ENCODE assay signal across 10 cellular contexts in genomic region chr5:37834542-37835399, GRCh38. TPM values are rescaled to one million over a fixed set of nuclear protein-coding genes. Genes with fewer than 3 reads are reported as not detected.
A peak's percentile ranks its signal among the peaks of the same experiment; 100 is the strongest.
DNase-seq lines count a peak whose midpoint lies in the region; ATAC-seq and TF ChIP-seq lines count a peak whose summit lies in the region.
"Had no signal": no experiment of that assay in that cellular context is flagged by ENCODE, and none has a peak within 500 bp of the region (broad histone marks: within the 10 kb centered on the region; RNA-seq: fewer than 3 reads in every experiment).

No MANE protein-coding gene starts in this region.

- H3K4me2 ChIP-seq in GM23248 (ENCODE audit: unreplicated experiment): no peak overlapping the region

- WGBS in GM23248 (ENCODE audit: low coverage in 1 of 2, low lambda C conversion rate in 2 of 2, missing lambda C conversion rate in 2 of 2), 2 experiments: 91 to 92% methylated on average over 38 to 65 of the region's 65 CpGs

- H3K36me3 ChIP-seq in adipocyte (ENCODE audit: control insufficient read depth, insufficient read depth, low read length, severe bottlenecking) (no peaks in the 10 kb centered on the region), iPS-15b (ENCODE audit: control insufficient read depth, insufficient read depth, low read length) (no peaks in the 10 kb centered on the region), gastrocnemius medialis (no peaks in the 10 kb centered on the region), GM23248 (ENCODE audit: low read depth) (peaks cover 14% of the 10 kb centered on the region; the same call in 1 of the 2 replicates)
- H3K36me3 ChIP-seq: vagina had no signal

- no peaks in the 10 kb centered on the region for H4K20me1 ChIP-seq in GM23248 (ENCODE audit: insufficient read depth)

- no peak overlapping the region for H2AFZ ChIP-seq in GM23248

- ATAC-seq in gastrocnemius medialis (no peak), left lobe of liver (no peak), GM18873 (IDR thresholded peaks at IDR 0.05; ENCODE audit: low FRiP score, unreplicated experiment) (no peak)

- peaks cover 30% of the 10 kb centered on the region for H3F3A ChIP-seq in GM23248 (ENCODE audit: insufficient read depth)

- H3K27me3 ChIP-seq in adipocyte (replicated peaks; ENCODE audit: control insufficient read depth, insufficient read depth, low read length) (peaks cover 19% of the 10 kb centered on the region), iPS-15b (ENCODE audit: control insufficient read depth, insufficient read depth, low read length) (peaks cover 87% of the 10 kb centered on the region), gastrocnemius medialis (peaks cover 0 to 57% (median 7%) of the 10 kb centered on the region in 3 donors), GM23248 (replicated peaks; ENCODE audit: insufficient read depth) (no peaks in the 10 kb centered on the region)

- TF ChIP-seq CTCF in GM20000 (IDR thresholded peaks at IDR 0.05; ENCODE audit: extremely low read depth, missing control alignments) (no peak), gastrocnemius medialis (IDR thresholded peaks at IDR 0.05 in 4 of 5, conservative IDR thresholded peaks at IDR 0.05 in 1 of 5) (no peak)

- no peaks in the 10 kb centered on the region for H3K9me3 ChIP-seq in adipocyte (ENCODE audit: control insufficient read depth, low read length)
- no peaks in the 10 kb centered on the region for H3K9me3 ChIP-seq in iPS-15b (ENCODE audit: control insufficient read depth, insufficient read depth, low read length)
- no peaks in the 10 kb centered on the region for H3K9me3 ChIP-seq in gastrocnemius medialis
- no peaks in the 10 kb centered on the region for H3K9me3 ChIP-seq in GM23248 (ENCODE audit: low read depth)
- H3K9me3 ChIP-seq: vagina had no signal

- H3K4me3 ChIP-seq in adipocyte (ENCODE audit: low read length) (peak overlapping the region; percentile 70), iPS-15b (ENCODE audit: low read depth, low read length) (peak overlapping the region; percentile 61), gastrocnemius medialis (peak overlapping the region in 1 of 4 donors; percentile 7), GM23248 (no peak overlapping the region)

- H3K9me2 ChIP-seq in GM23248 (ENCODE audit: insufficient read depth): no peaks in the 10 kb centered on the region

- intact Hi-C loops in gastrocnemius medialis (cut with DNase I; ENCODE audit: low total_unique reads): loop anchor here (5.0 to 10.0 kb wide), 2 partner anchors 167 to 610 kb away; no protein-coding TSS in a partner anchor

- peaks cover 94% of the 10 kb centered on the region for H3K79me2 ChIP-seq in GM23248 (ENCODE audit: insufficient read depth)

- peaks cover 24% of the 10 kb centered on the region for H3K4me1 ChIP-seq in adipocyte (ENCODE audit: control insufficient read depth, insufficient read depth, low read length)
- H3K4me1 ChIP-seq in iPS-15b (ENCODE audit: control insufficient read depth, insufficient read depth, low read length): peaks cover 8% of the 10 kb centered on the region
- H3K4me1 ChIP-seq in gastrocnemius medialis: peaks cover 22 to 47% of the 10 kb centered on the region in 2 donors
- H3K4me1 ChIP-seq in GM23248 (ENCODE audit: insufficient read depth): peaks cover 14% of the 10 kb centered on the region; the same call in 1 of the 2 replicates

- in situ Hi-C loops in gastrocnemius medialis (cut with MboI; ENCODE audit: low sequenced_read_pairs in 4 of 4): loop anchor here in 2 of 4 donors (5.0 to 10.0 kb wide), 2 partner anchors 360 to 363 kb away; no protein-coding TSS in a partner anchor
- in situ Hi-C loops in KBM-7 (cut with MboI; ENCODE audit: low pct_unique_long_range_greater_than_20kb, low sequenced_read_pairs): no loop called here
- in situ Hi-C loops in GM23248 (cut with MboI): no loop called here

- H3K27ac ChIP-seq in gastrocnemius medialis (peak overlapping the region in 3 of 4 donors; percentile 5 to 59 (median 27)), GM23248 (no peak overlapping the region)
- H3K27ac ChIP-seq: vagina had no signal

- DNase-seq in GM20000 (ENCODE audit: low spot score) (peak; percentile 37), adipocyte (ENCODE audit: low read depth) (peak; percentile 58), gastrocnemius medialis (no peak), KBM-7 (no peak), left lobe of liver (ENCODE audit: low spot score) (no peak), GM23248 (no peak)
- DNase-seq: stimulated activated CD4-positive, alpha-beta T cell treated with anti-CD3 and anti-CD28 coated beads, Interleukin-2, amount 100 ng/mL, for 48 hours had no signal

- no peak for TF ChIP-seq POLR2A in gastrocnemius medialis (IDR thresholded peaks at IDR 0.05)

- H3K9ac ChIP-seq in adipocyte (ENCODE audit: low read length) (peak overlapping the region; percentile 55), iPS-15b (ENCODE audit: low read depth, low read length) (no peak overlapping the region), GM23248 (no peak overlapping the region)

RNA-seq across cellular contexts. Expression of gene GDNF, which starts 5.1 kb away (rescaled TPM):
- total RNA-seq in gastrocnemius medialis (1 to 10 TPM; 1.5 to 6.0 (median 2.1) TPM), left lobe of liver (0.18 TPM)
- total RNA-seq in GM23248 (2014; rRNA removed; shearing (Covaris generic)): 2.9 and 3.7 TPM in 2 replicates
- polyA plus RNA-seq in GM23248 (2016; fragmentation: Nextera tagmentation; extraction: Ambion mirVana): 1.5 and 1.7 TPM in 2 replicates

Comparison
In these comparisons a context has a peak if more than half of its experiments do, and no peak if none do; other contexts are left out.
1. DNase-seq: peak in GM20000 (single experiment) and adipocyte (single experiment); none in gastrocnemius medialis (0 of 2), KBM-7 (single experiment), left lobe of liver (single experiment) and GM23248 (single experiment).